ENCODE assay signal across 13 cellular contexts in genomic region chr7:30799976-30800661, GRCh38. TPM values are rescaled to one million over a fixed set of nuclear protein-coding genes. Genes with fewer than 3 reads are reported as not detected.
DNase-seq lines count a peak whose midpoint lies in the region; ATAC-seq and TF ChIP-seq lines count a peak whose summit lies in the region.
"Had no signal": no experiment of that assay in that cellular context is flagged by ENCODE, and none has a peak within 500 bp of the region (broad histone marks: within the 10 kb centered on the region; RNA-seq: fewer than 3 reads in every experiment).

No MANE protein-coding gene starts in this region.

- H3F3A ChIP-seq in DOHH2 (ENCODE audit: control insufficient read depth, insufficient read depth): peaks cover 16% of the 10 kb centered on the region

- no peaks in the 10 kb centered on the region for H3K9me3 ChIP-seq in DOHH2 (ENCODE audit: control insufficient read depth, insufficient read depth, low read length)
- H3K9me3 ChIP-seq in ascending aorta: no peaks in the 10 kb centered on the region
- H3K9me3 ChIP-seq in MG63: no peaks in the 10 kb centered on the region
- H3K9me3 ChIP-seq: pancreas had no signal

- H3K4me3 Mint-ChIP-seq in HFFc6 (peak overlapping the region; percentile 53), osteocyte (ENCODE audit: unreplicated experiment) (no peak overlapping the region)
- H3K4me3 Mint-ChIP-seq: activated naive CD4-positive, alpha-beta T cell treated with anti-CD3 and anti-CD28 coated beads, Interleukin-2, amount 10 ng/mL, durations not matched to agents 7 days and 5 days; mesothelial cell of epicardium had no signal

- H3K9me2 ChIP-seq in DOHH2 (replicated peaks; ENCODE audit: control insufficient read depth, low read length): no peaks in the 10 kb centered on the region

- H3K36me3 ChIP-seq in DOHH2 (ENCODE audit: control insufficient read depth, low read length) (no peaks in the 10 kb centered on the region; the same call in 1 of the 2 replicates), ascending aorta (no peaks in the 10 kb centered on the region), MG63 (no peaks in the 10 kb centered on the region)
- H3K36me3 ChIP-seq: pancreas had no signal

- TF ChIP-seq CTCF in DOHH2 (IDR thresholded peaks at IDR 0.05; ENCODE audit: low read depth, low read length, poor library complexity, severe bottlenecking) (no peak), HFFc6 (IDR thresholded peaks at IDR 0.05) (no peak), ascending aorta (IDR thresholded peaks at IDR 0.05) (no peak), osteocyte (IDR thresholded peaks at IDR 0.05) (no peak)

- DNase-seq in HFFc6 (no peak), ascending aorta (ENCODE audit: low spot score in 2 of 2) (no peak), osteocyte (ENCODE audit: extremely low spot score, unreplicated experiment) (peak; percentile 64), MG63 (no peak)
- DNase-seq in stimulated activated CD4-positive, alpha-beta T cell treated with anti-CD3 and anti-CD28 coated beads, Interleukin-2, amount 100 ng/mL, for 48 hours: no peak
- DNase-seq: activated CD8-positive, alpha-beta memory T cell treated with anti-CD3 and anti-CD28 coated beads for 24 hours had no signal

- peak overlapping the region; percentile 67 for H3K4me2 ChIP-seq in DOHH2 (ENCODE audit: low read length)
- H3K4me2 ChIP-seq: KMS-11 had no signal

- H3K27me3 Mint-ChIP-seq in HFFc6 (ENCODE audit: insufficient read depth): peaks cover 5% of the 10 kb centered on the region
- H3K27me3 Mint-ChIP-seq in osteocyte (ENCODE audit: unreplicated experiment): no peaks in the 10 kb centered on the region
- H3K27me3 Mint-ChIP-seq: activated naive CD4-positive, alpha-beta T cell treated with anti-CD3 and anti-CD28 coated beads, Interleukin-2, amount 10 ng/mL, durations not matched to agents 7 days and 5 days had no signal

- ATAC-seq in GM21717 (IDR thresholded peaks at IDR 0.05; ENCODE audit: unreplicated experiment): no peak
- no peak for ATAC-seq in HG03469 (IDR thresholded peaks at IDR 0.05; ENCODE audit: unreplicated experiment)

- H3K27ac Mint-ChIP-seq in HFFc6 (peak overlapping the region; percentile 61), osteocyte (ENCODE audit: unreplicated experiment) (no peak overlapping the region)
- H3K27ac Mint-ChIP-seq: activated naive CD4-positive, alpha-beta T cell treated with anti-CD3 and anti-CD28 coated beads, Interleukin-2, amount 10 ng/mL, durations not matched to agents 7 days and 5 days; mesothelial cell of epicardium had no signal

- H3K27me3 ChIP-seq in DOHH2 (ENCODE audit: control insufficient read depth, low read length): no peaks in the 10 kb centered on the region
- H3K27me3 ChIP-seq in ascending aorta: no peaks in the 10 kb centered on the region
- no peaks in the 10 kb centered on the region for H3K27me3 ChIP-seq in MG63
- H3K27me3 ChIP-seq: pancreas had no signal

- intact Hi-C loops in ascending aorta (cut with DNase I): loop anchor here (1.0 to 2.0 kb wide), 4 partner anchors 47 to 322 kb away; partner anchors contain the start of genes AQP1 and INMT

- H3K79me2 ChIP-seq in DOHH2 (ENCODE audit: control insufficient read depth, low read length): no peaks in the 10 kb centered on the region

- H3K27ac ChIP-seq in DOHH2 (ENCODE audit: low read depth, low read length) (peak overlapping the region; percentile 92), ascending aorta (peak overlapping the region; percentile 79 to 86)
- H3K27ac ChIP-seq: KMS-11, pancreas had no signal

- H3K36me3 Mint-ChIP-seq in HFFc6 (ENCODE audit: low read depth) (peaks cover 17% of the 10 kb centered on the region), osteocyte (ENCODE audit: unreplicated experiment) (peaks cover 5% of the 10 kb centered on the region)
- H3K36me3 Mint-ChIP-seq: activated naive CD4-positive, alpha-beta T cell treated with anti-CD3 and anti-CD28 coated beads, Interleukin-2, amount 10 ng/mL, durations not matched to agents 7 days and 5 days had no signal

- H3K4me1 ChIP-seq in DOHH2 (ENCODE audit: control insufficient read depth, low read length) (peaks cover 60% of the 10 kb centered on the region), ascending aorta (peaks cover 19 to 59% of the 10 kb centered on the region in 2 donors)

- H3K4me1 Mint-ChIP-seq in HFFc6 (ENCODE audit: low read depth): peaks cover 97% of the 10 kb centered on the region
- H3K4me1 Mint-ChIP-seq in osteocyte (ENCODE audit: unreplicated experiment): peaks cover 54% of the 10 kb centered on the region

- H3K9me3 Mint-ChIP-seq in HFFc6: no peaks in the 10 kb centered on the region
- no peaks in the 10 kb centered on the region for H3K9me3 Mint-ChIP-seq in osteocyte (ENCODE audit: unreplicated experiment)
- H3K9me3 Mint-ChIP-seq: activated naive CD4-positive, alpha-beta T cell treated with anti-CD3 and anti-CD28 coated beads, Interleukin-2, amount 10 ng/mL, durations not matched to agents 7 days and 5 days; mesothelial cell of epicardium had no signal

- peak overlapping the region; percentile 0; the same call in 1 of the 2 replicates for H3K4me3 ChIP-seq in DOHH2 (ENCODE audit: low read length)
- no peak overlapping the region for H3K4me3 ChIP-seq in ascending aorta
- no peak overlapping the region for H3K4me3 ChIP-seq in MG63
- H3K4me3 ChIP-seq: pancreas had no signal

- no peaks in the 10 kb centered on the region for H4K20me1 ChIP-seq in DOHH2 (ENCODE audit: control insufficient read depth, insufficient read depth, low read depth, low read length)

RNA-seq across cellular contexts. Expression of gene MINDY4, which starts 28.9 kb away (rescaled TPM):
- 1 to 10 TPM; 2.3 to 3.3 (median 2.6) TPM for total RNA-seq in HFFc6 (2021; fragmentation: NEBNext Ultra II Directional; extraction: Animal tissue kit (Norgen Biotek cat#: 25700))
- 6.0 TPM for total RNA-seq in ascending aorta
- 4.4 and 5.3 TPM in 2 replicates for total RNA-seq in osteocyte
- 1.7 TPM in 1 of 2 replicates, not detected in the other for total RNA-seq in MG63 (2014; rRNA removed; shearing (Covaris generic); ENCODE audit: low replicate concordance)

RNA-seq across cellular contexts. Expression of gene INMT, which starts 48.2 kb away (rescaled TPM):
- total RNA-seq in HFFc6 (2021; fragmentation: NEBNext Ultra II Directional; extraction: Animal tissue kit (Norgen Biotek cat#: 25700)): not detected
- 51.8 TPM for total RNA-seq in ascending aorta
- total RNA-seq in osteocyte: 1.5 and 2.0 TPM in 2 replicates
- 0.03 TPM in 1 of 2 replicates, not detected in the other for total RNA-seq in MG63 (2014; rRNA removed; shearing (Covaris generic); ENCODE audit: low replicate concordance)

Comparison
In these comparisons a context has a peak if more than half of its experiments do, and no peak if none do; other contexts are left out.
1. RNA of gene INMT, which starts 48.2 kb away (total RNA-seq): 51.8 TPM in ascending aorta (single experiment); 1.5 to 2.0 TPM in osteocyte, 0.03 TPM in MG63 and not detected in HFFc6; every median in the first group is over 10 times any median in the second.